30 cellular contexts compared by ENCODE assay signal in genomic region chr1:157382351-157382750, GRCh38.
"Had no signal": no experiment of that assay in that cellular context is flagged by ENCODE, and none has a peak within 500 bp of the region (broad histone marks: within the 10 kb centered on the region; RNA-seq: fewer than 3 reads in every experiment).

No MANE protein-coding gene starts in this region.

- H3K9me3 ChIP-seq: MG63 had no signal

- H3K36me3 ChIP-seq: brain microvascular endothelial cell, MG63 had no signal

- H3K27me3 ChIP-seq: brain microvascular endothelial cell had no signal

- DNase-seq: activated CD4-positive, alpha-beta memory T cell treated with anti-CD3 and anti-CD28 coated beads, Interleukin-2, amount 10 ng/mL, durations not matched to agents 7 days and 5 days; activated CD4-positive, alpha-beta T cell treated with anti-CD3 and anti-CD28 coated beads for 1 hour; activated CD4-positive, alpha-beta T cell treated with anti-CD3 and anti-CD28 coated beads for 48 hours; activated CD4-positive, CD25-positive, alpha-beta regulatory T cell; activated CD8-positive, alpha-beta memory T cell treated with anti-CD3 and anti-CD28 coated beads for 24 hours; activated CD8-positive, alpha-beta memory T cell treated with anti-CD3 and anti-CD28 coated beads, Interleukin-2, amount 10 ng/mL, durations not matched to agents 7 days and 5 days; activated CD8-positive, alpha-beta memory T cell treated with anti-CD3 and anti-CD28 coated beads, Interleukin-2, amount 50 U/mL, for 48 hours; activated effector memory CD4-positive, alpha-beta T cell treated with Interleukin-2 at 50 U/mL for 16 hours; activated naive CD4-positive, alpha-beta T cell treated with anti-CD3 and anti-CD28 coated beads, Interleukin-2, amount 10 ng/mL, durations not matched to agents 7 days and 5 days; activated T-cell treated with anti-CD3 and anti-CD28 coated beads, Interleukin-2, amount 50 U/mL, for 48 hours; amniotic stem cell; aorta; brain microvascular endothelial cell; central memory CD4-positive, alpha-beta T cell; MG63; NCI-H1048; NCI-H1105 treated with DMSO at 0.1 percent for 48 hours; NCI-H1436; NCI-H1694; NCI-H2029; NCI-H345; NCI-H524 treated with DMSO at 0.1 percent for 48 hours; OCI-M1; Right ventricle myocardium superior; SW 1271; T-helper 1 cell; T-helper 2 cell; T-helper 9 cell had no signal

- H3K27ac ChIP-seq: brain microvascular endothelial cell, VCaP had no signal

- FAIRE-seq: colon had no signal

- H3K4me3 ChIP-seq: MG63 had no signal

- ATAC-seq: activated CD8-positive, alpha-beta memory T cell treated with anti-CD3 and anti-CD28 coated beads, Interleukin-2, amount 10 ng/mL, durations not matched to agents 7 days and 5 days had no signal
